Comparison of ENCODE assay signal across 26 cellular contexts in genomic region chr2:20377738-20378137, GRCh38. TPM values are rescaled to one million over a fixed set of nuclear protein-coding genes. Genes with fewer than 3 reads are reported as not detected.
DNase-seq lines count a peak whose midpoint lies in the region; ATAC-seq and TF ChIP-seq lines count a peak whose summit lies in the region.
"Had no signal": no experiment of that assay in that cellular context is flagged by ENCODE, and none has a peak within 500 bp of the region (broad histone marks: within the 10 kb centered on the region; RNA-seq: fewer than 3 reads in every experiment).

No MANE protein-coding gene starts in this region.

- WGBS in IMR-90 (ENCODE audit: extremely low coverage in 2 of 2, insufficient read length in 1 of 2), 2 experiments: 20% methylated on average over 1 of the region's 4 CpGs; no CpG with 5 or more reads in 1 of the 2 experiments
- WGBS in prostate gland: 84% methylated on average over 4 of the region's 4 CpGs

- H2BK120ac ChIP-seq in IMR-90 (ENCODE audit: low read depth, low read length): no peak overlapping the region

- H3K79me1 ChIP-seq in IMR-90 (ENCODE audit: low read depth in 1 of 2, low read length in 2 of 2): no peaks in the 10 kb centered on the region

- H3K27ac Mint-ChIP-seq in T-helper 17 cell: peak overlapping the region; percentile 11
- H3K27ac Mint-ChIP-seq: CD14-positive monocyte; CD4-positive, alpha-beta memory T cell; CD4-positive, CD25-positive, alpha-beta regulatory T cell had no signal

- H3K36me3 ChIP-seq in IMR-90 (ENCODE audit: control insufficient read depth, insufficient read depth, low read length) (no peaks in the 10 kb centered on the region), lower lobe of right lung (no peaks in the 10 kb centered on the region), stomach smooth muscle (ENCODE audit: control insufficient read depth in 2 of 2, insufficient read depth in 2 of 2, low read length in 2 of 2) (no peaks in the 10 kb centered on the region), prostate gland (no peaks in the 10 kb centered on the region)
- H3K36me3 ChIP-seq: BE2C, BLaER1 had no signal

- TF ChIP-seq CTCF in IMR-90 (conservative IDR thresholded peaks at IDR 0.05; ENCODE audit: low read depth, low read length): no peak
- TF ChIP-seq CTCF in lower lobe of right lung (IDR thresholded peaks at IDR 0.05): no peak
- no peak for TF ChIP-seq CTCF in prostate gland (IDR thresholded peaks at IDR 0.05)

- intact Hi-C loops in IMR-90 (cut with micrococcal nuclease): loop anchor here (2.0 kb wide), 1 partner anchor 61 kb away; no protein-coding TSS in a partner anchor
- intact Hi-C loops in lower lobe of right lung (cut with DNase I): no loop called here
- intact Hi-C loops in prostate gland (cut with DNase I): loop anchor here (2.0 kb wide), 1 partner anchor 259 kb away; no protein-coding TSS in a partner anchor

- H3K56ac ChIP-seq in IMR-90 (ENCODE audit: extremely low read depth, insufficient read depth, low read length): no peak overlapping the region

- ATAC-seq in IMR-90 (ENCODE audit: low read depth) (no peak), T-helper 17 cell (no peak), lower lobe of right lung (no peak)
- ATAC-seq: GM12878 had no signal

- in situ Hi-C loops in IMR-90 (cut with MboI; ENCODE audit: low sequenced_read_pairs): no loop called here

- H3K9me3 ChIP-seq in IMR-90 (ENCODE audit: control insufficient read depth, insufficient read depth, low read length) (no peaks in the 10 kb centered on the region), T-helper 17 cell (ENCODE audit: control insufficient read depth, low read length, poor library complexity, severe bottlenecking) (no peaks in the 10 kb centered on the region), lower lobe of right lung (no peaks in the 10 kb centered on the region), stomach smooth muscle (ENCODE audit: control insufficient read depth in 2 of 2, low read length in 2 of 2) (no peaks in the 10 kb centered on the region), prostate gland (no peaks in the 10 kb centered on the region)
- H3K9me3 ChIP-seq: BE2C, BLaER1 had no signal

- H2BK20ac ChIP-seq in IMR-90 (ENCODE audit: low read depth, low read length): no peak overlapping the region

- H3K23ac ChIP-seq in IMR-90 (ENCODE audit: low read depth, low read length): no peak overlapping the region

- no peak overlapping the region for H3K4ac ChIP-seq in IMR-90 (ENCODE audit: low read depth, low read length)

- H2BK15ac ChIP-seq in IMR-90 (ENCODE audit: low read depth, low read length): no peak overlapping the region

- peak overlapping the region; percentile 7; the same call in 1 of the 2 replicates for H4K5ac ChIP-seq in IMR-90 (ENCODE audit: low read depth, low read length)

- TF ChIP-seq POLR2A in IMR-90 (IDR thresholded peaks at IDR 0.05; ENCODE audit: low read depth, low read length) (no peak), prostate gland (IDR thresholded peaks at IDR 0.05) (no peak)

- no peak overlapping the region for H4K8ac ChIP-seq in IMR-90 (ENCODE audit: low read depth in 2 of 2, low read length in 2 of 2)

- H2AFZ ChIP-seq in IMR-90 (replicated peaks; ENCODE audit: low read length, poor library complexity): no peak overlapping the region

- peak overlapping the region; percentile 90; the same call in 1 of the 2 replicates for H3K27ac ChIP-seq in IMR-90 (ENCODE audit: insufficient read depth, low read length)
- H3K27ac ChIP-seq in lower lobe of right lung: peak overlapping the region; percentile 53
- H3K27ac ChIP-seq in stomach smooth muscle (ENCODE audit: low read length): peak overlapping the region; percentile 74
- H3K27ac ChIP-seq in prostate gland: no peak overlapping the region
- H3K27ac ChIP-seq: BLaER1 had no signal

- H3K18ac ChIP-seq in IMR-90 (ENCODE audit: low read depth, low read length): peak overlapping the region; percentile 60; the same call in 1 of the 2 replicates

- no peak overlapping the region for H2AK5ac ChIP-seq in IMR-90 (ENCODE audit: low read depth, low read length)

- no peak overlapping the region for H2BK5ac ChIP-seq in IMR-90 (ENCODE audit: low read depth, low read length, poor library complexity, severe bottlenecking)

- H3K27me3 Mint-ChIP-seq in T-helper 17 cell: peaks cover 23% of the 10 kb centered on the region

- H3K4me3 Mint-ChIP-seq in T-helper 17 cell: no peak overlapping the region
- H3K4me3 Mint-ChIP-seq: CD14-positive monocyte; CD4-positive, alpha-beta memory T cell; CD4-positive, CD25-positive, alpha-beta regulatory T cell; CD8-positive, alpha-beta memory T cell had no signal

- H3K9me1 ChIP-seq in IMR-90 (ENCODE audit: insufficient read depth, low read length): 0 out of 2 replicates have a peak, but pooled peaks cover 3% of the 10 kb centered on the region

- H3K4me1 ChIP-seq in IMR-90 (ENCODE audit: control insufficient read depth, insufficient read depth, low read length) (peaks cover 19% of the 10 kb centered on the region), lower lobe of right lung (peaks cover 3% of the 10 kb centered on the region), stomach smooth muscle (ENCODE audit: control insufficient read depth, insufficient read depth, low read length) (peaks cover 24% of the 10 kb centered on the region), prostate gland (replicated peaks) (no peaks in the 10 kb centered on the region)
- H3K4me1 ChIP-seq: BLaER1 had no signal

- CTCF ChIA-PET in IMR-90 (lab: Yijun Ruan, JAX): interaction anchor here (0.8 to 1.8 kb wide), 4 partner anchors 34 to 273 kb away, joined by 3 to 9 read pairs (median 4); partner anchors contain the start of gene HS1BP3

- BruUV-seq in IMR-90 (replicated peaks; lab: Mats Ljungman, UMichigan): no TSS peak

- H3K4me3 ChIP-seq in IMR-90 (ENCODE audit: insufficient read depth, low read depth, low read length) (no peak overlapping the region), lower lobe of right lung (no peak overlapping the region), stomach smooth muscle (ENCODE audit: low read length in 2 of 2) (no peak overlapping the region), prostate gland (no peak overlapping the region)
- H3K4me3 ChIP-seq: BLaER1, GM12878 had no signal

- POLR2A ChIA-PET in IMR-90 (lab: Charles Lee; ENCODE audit: unreplicated experiment): no interaction called here

- H2AK9ac ChIP-seq in IMR-90 (replicated peaks; ENCODE audit: low read depth, low read length, poor library complexity): no peak overlapping the region

- peak overlapping the region; percentile 36; the same call in 1 of the 2 replicates for H3K4me2 ChIP-seq in IMR-90 (ENCODE audit: low read depth, low read length)
- H3K4me2 ChIP-seq: BLaER1 had no signal

- no peak overlapping the region for H4K91ac ChIP-seq in IMR-90 (ENCODE audit: insufficient read depth, low read depth, low read length)

- H4K20me1 ChIP-seq in IMR-90 (ENCODE audit: insufficient read depth, low read length): no peaks in the 10 kb centered on the region
- H4K20me1 ChIP-seq: BLaER1 had no signal

- H3K9ac ChIP-seq in IMR-90 (ENCODE audit: low read depth, low read length) (peak overlapping the region; percentile 38; the same call in 1 of the 2 replicates), stomach smooth muscle (ENCODE audit: low read length in 2 of 2) (no peak overlapping the region)
- H3K9ac ChIP-seq: BLaER1 had no signal

- H3K27me3 ChIP-seq in IMR-90 (ENCODE audit: control insufficient read depth, insufficient read depth, low read length): no peaks in the 10 kb centered on the region
- no peaks in the 10 kb centered on the region for H3K27me3 ChIP-seq in lower lobe of right lung (ENCODE audit: low read depth)
- no peaks in the 10 kb centered on the region for H3K27me3 ChIP-seq in stomach smooth muscle (ENCODE audit: control insufficient read depth in 1 of 2, insufficient read depth in 2 of 2, low read length in 2 of 2)
- no peaks in the 10 kb centered on the region for H3K27me3 ChIP-seq in prostate gland (replicated peaks; ENCODE audit: insufficient read depth)
- H3K27me3 ChIP-seq: BE2C, BLaER1 had no signal

- dilution Hi-C loops in IMR-90 (cut with HindIII; ENCODE audit: low sequenced_read_pairs, unreplicated experiment): loop anchor here (25.0 kb wide), 1 partner anchor 260 kb away; no protein-coding TSS in a partner anchor

- no peak for TF ChIP-seq RAD21 in IMR-90 (IDR thresholded peaks at IDR 0.05; ENCODE audit: low read length)

- no peaks in the 10 kb centered on the region for H3K36me3 Mint-ChIP-seq in T-helper 17 cell (ENCODE audit: low read depth)
- H3K36me3 Mint-ChIP-seq: CD14-positive monocyte; CD4-positive, alpha-beta memory T cell; CD4-positive, CD25-positive, alpha-beta regulatory T cell; CD8-positive, alpha-beta memory T cell had no signal

- no peak overlapping the region for H3K14ac ChIP-seq in IMR-90 (replicated peaks; ENCODE audit: low read depth, low read length)

- DNase-seq in IMR-90 (no peak), T-helper 17 cell (no peak), lower lobe of right lung (no peak), LoVo (ENCODE audit: low spot score) (no peak), NCI-H187 (lab: John Stamatoyannopoulos, UW) (no peak), prostate gland (ENCODE audit: low spot score) (no peak)
- DNase-seq in central memory CD4-positive, alpha-beta T cell: no peak
- DNase-seq: 8988T; ACHN; BE2C; C1 segment of cervical spinal cord; CD4-positive, alpha-beta memory T cell; CD4-positive, CD25-positive, alpha-beta regulatory T cell; CD8-positive, alpha-beta memory T cell; COR-L47; DMS 273 treated with DMSO at 0.1 percent for 48 hours; DMS153; DMS53; DMS79; DND-41; EL; GDM1 had no signal

- H3K4me1 Mint-ChIP-seq in T-helper 17 cell: peaks cover 2% of the 10 kb centered on the region
- H3K4me1 Mint-ChIP-seq: CD14-positive monocyte; CD8-positive, alpha-beta memory T cell had no signal

TF ChIP-seq in IMR-90, 13 proteins besides CTCF, POLR2A, EP300 and RAD21 (continues in another document):
- TF ChIP-seq BHLHE40 (IDR thresholded peaks at IDR 0.05; ENCODE audit: low read depth, low read length) (no peak), MAZ (IDR thresholded peaks at IDR 0.05; ENCODE audit: borderline replicate concordance, low read depth, low read length) (no peak), CEBPB (IDR thresholded peaks at IDR 0.05; ENCODE audit: low read depth, low read length) (no peak), MXI1 (IDR thresholded peaks at IDR 0.05; ENCODE audit: borderline replicate concordance, low read depth, low read length) (no peak), MAFK (IDR thresholded peaks at IDR 0.05; ENCODE audit: low read depth, low read length) (no peak), NFE2L2 (IDR thresholded peaks at IDR 0.05; ENCODE audit: low read depth, low read length) (no peak), FOS (IDR thresholded peaks at IDR 0.05; ENCODE audit: low read depth, low read length) (no peak)

RNA-seq across cellular contexts. Expression of gene PUM2, which starts 27.1 kb away (rescaled TPM):
- total RNA-seq in IMR-90 (2012; rRNA removed) (35.6 and 38.4 TPM in 2 replicates), T-helper 17 cell (100 to 1,000 TPM; 114 TPM), lower lobe of right lung (112 TPM), prostate gland (10 to 100 TPM; 60.8 to 89.0 TPM)
- polyA plus RNA-seq in IMR-90 (2012; rRNA removed): 16.4 and 18.8 TPM in 2 replicates
- polyA plus RNA-seq in IMR-90 (2012; cell fraction: cytosol; rRNA removed): 4.5 and 6.3 TPM in 2 replicates
- 8.0 and 28.7 TPM in 2 replicates for polyA plus RNA-seq in IMR-90 (2012; cell fraction: nucleus; rRNA removed; ENCODE audit: low replicate concordance)

Comparison
In these comparisons a context has a peak if more than half of its experiments do, and no peak if none do; other contexts are left out.
1. H3K27ac ChIP-seq: peak in IMR-90 (single experiment), lower lobe of right lung (single experiment) and stomach smooth muscle (single experiment); none in prostate gland (0 of 2).